Comparison of ENCODE assay signal across 11 cellular contexts in genomic region chr4:177367336-177367735, GRCh38. TPM values are rescaled to one million over a fixed set of nuclear protein-coding genes. Genes with fewer than 3 reads are reported as not detected.
DNase-seq lines count a peak whose midpoint lies in the region; ATAC-seq, FAIRE-seq and TF ChIP-seq lines count a peak whose summit lies in the region.
"Had no signal": no experiment of that assay in that cellular context is flagged by ENCODE, and none has a peak within 500 bp of the region (broad histone marks: within the 10 kb centered on the region; RNA-seq: fewer than 3 reads in every experiment).

No MANE protein-coding gene starts in this region.

- H3K4me2 ChIP-seq in K562 (ENCODE audit: insufficient read depth, low read length), result no peak overlapping the region
- H3K4me2 ChIP-seq in neural progenitor cell, result no peak overlapping the region
- H3K4me2 ChIP-seq: hepatocyte had no signal

- POLR2A ChIA-PET in K562 (lab: Yijun Ruan, JAX), result interaction anchor here (0.5 kb wide), 1 partner anchor 41 kb away, joined by 3 read pairs; no protein-coding TSS in a partner anchor

- no peak for TF ChIP-seq CTCF in K562 (IDR thresholded peaks at IDR 0.05 in 2 of 3, conservative IDR thresholded peaks at IDR 0.05 in 1 of 3; ENCODE audit: insufficient read depth in 2 of 3, low read depth in 1 of 3, low read length in 3 of 3)
- TF ChIP-seq CTCF in neural progenitor cell (IDR thresholded peaks at IDR 0.05), result peak; percentile 49
- no peak for TF ChIP-seq CTCF in spleen (IDR thresholded peaks at IDR 0.05 in 8 of 11, conservative IDR thresholded peaks at IDR 0.05 in 3 of 11)

- no peaks in the 10 kb centered on the region for H3K9me1 ChIP-seq in K562 (ENCODE audit: control insufficient read depth, insufficient read depth, low read length)

- ATAC-seq in K562 (peak; percentile 65; the same call in 1 of the 3 replicates), GM21723 (IDR thresholded peaks at IDR 0.05; ENCODE audit: unreplicated experiment) (no peak)

- peaks cover 3% of the 10 kb centered on the region for H3K9me3 Mint-ChIP-seq in activated CD4-positive, alpha-beta T cell treated with anti-CD3 and anti-CD28 coated beads, Interleukin-2, amount 10 ng/mL, durations not matched to agents 24 days and 14 days
- peaks cover 8% of the 10 kb centered on the region for H3K9me3 Mint-ChIP-seq in neural progenitor cell

- 55% methylated on average over 3 of the region's 3 CpGs for WGBS in K562 (ENCODE audit: insufficient coverage, low coverage, missing lambda C conversion rate)
- 63 to 83% (median 81%) methylated on average over 3 of the region's 3 CpGs for WGBS in spleen, 5 donors

- no peaks in the 10 kb centered on the region for H3K9me3 ChIP-seq in K562 (replicated peaks; ENCODE audit: control insufficient read depth, insufficient read depth, low read depth, low read length)
- H3K9me3 ChIP-seq in neural progenitor cell (ENCODE audit: low read depth), result no peaks in the 10 kb centered on the region
- peaks cover 0 to 13% (median 4%) of the 10 kb centered on the region in 8 donors for H3K9me3 ChIP-seq in spleen

- FAIRE-seq in K562 (lab: Jason Lieb, UNC), result no peak
- no peak for FAIRE-seq in urothelium cell line (lab: Jason Lieb, UNC)

- H3K79me2 ChIP-seq in K562 (ENCODE audit: control insufficient read depth, insufficient read depth, low read length), result no peaks in the 10 kb centered on the region
- H3K79me2 ChIP-seq in neural progenitor cell (ENCODE audit: low read depth), result no peaks in the 10 kb centered on the region
- H3K79me2 ChIP-seq: hepatocyte had no signal

- H3K27me3 Mint-ChIP-seq in activated CD4-positive, alpha-beta T cell treated with anti-CD3 and anti-CD28 coated beads, Interleukin-2, amount 10 ng/mL, durations not matched to agents 24 days and 14 days, result no peaks in the 10 kb centered on the region
- H3K27me3 Mint-ChIP-seq in neural progenitor cell (ENCODE audit: insufficient read depth, low read depth), result peaks cover 2% of the 10 kb centered on the region
- H3K27me3 Mint-ChIP-seq: CD8-positive, alpha-beta memory T cell had no signal

- peak; percentile 77 for DNase-seq in activated CD4-positive, alpha-beta T cell treated with anti-CD3 and anti-CD28 coated beads, Interleukin-2, amount 10 ng/mL, durations not matched to agents 24 days and 14 days
- no peak for DNase-seq in activated CD4-positive, alpha-beta T cell treated with anti-CD3 and anti-CD28 coated beads for 1 hour
- DNase-seq in HPDE6-E6E7 (ENCODE audit: extremely low spot score) (peak; percentile 17), K562 (ENCODE audit: extremely low read depth in 1 of 4, low spot score in 3 of 4) (peak in 1 of 4 experiments; percentile 9), neural progenitor cell (ENCODE audit: low spot score) (peak; percentile 48), spleen (no peak), urothelium cell line (ENCODE audit: low spot score) (no peak)
- DNase-seq: GOT3 had no signal

- peaks cover 13% of the 10 kb centered on the region for H3K36me3 Mint-ChIP-seq in activated CD4-positive, alpha-beta T cell treated with anti-CD3 and anti-CD28 coated beads, Interleukin-2, amount 10 ng/mL, durations not matched to agents 24 days and 14 days (ENCODE audit: low read depth)
- H3K36me3 Mint-ChIP-seq in neural progenitor cell, result peaks cover 32% of the 10 kb centered on the region
- H3K36me3 Mint-ChIP-seq: CD8-positive, alpha-beta memory T cell had no signal

- no peak for TF ChIP-seq EP300 in K562 (IDR thresholded peaks at IDR 0.05; ENCODE audit: low read length)

- H3K4me1 ChIP-seq in K562 (replicated peaks in 1 of 2; ENCODE audit: control insufficient read depth in 2 of 2, insufficient read depth in 2 of 2, low read length in 2 of 2), result no peaks in the 10 kb centered on the region
- H3K4me1 ChIP-seq in neural progenitor cell, result no peaks in the 10 kb centered on the region
- H3K4me1 ChIP-seq in spleen, result no peaks in the 10 kb centered on the region

- no peak overlapping the region for H3K9ac ChIP-seq in K562 (ENCODE audit: insufficient read depth in 1 of 2, low read depth in 2 of 2, low read length in 2 of 2)
- no peak overlapping the region for H3K9ac ChIP-seq in neural progenitor cell

- H3K27ac ChIP-seq in K562 (ENCODE audit: extremely low read depth, low read depth, low read length) (no peak overlapping the region), neural progenitor cell (no peak overlapping the region), spleen (no peak overlapping the region)
- H3K27ac ChIP-seq: hepatocyte had no signal

- H3K36me3 ChIP-seq in K562 (ENCODE audit: control insufficient read depth, insufficient read depth, low read length) (no peaks in the 10 kb centered on the region; the same call in 2 of the 3 replicates), neural progenitor cell (no peaks in the 10 kb centered on the region), spleen (no peaks in the 10 kb centered on the region)

- no peaks in the 10 kb centered on the region for H3F3A ChIP-seq in neural progenitor cell (ENCODE audit: low read depth)

- TF ChIP-seq RAD21 in K562 (CRISPR knock-in tag; conservative IDR thresholded peaks at IDR 0.05 in 1 of 2, IDR thresholded peaks at IDR 0.05 in 1 of 2), result no peak

- TF ChIP-seq POLR2A in K562 (conservative IDR thresholded peaks at IDR 0.05) (no peak), spleen (IDR thresholded peaks at IDR 0.05) (no peak)

- H3K4me3 Mint-ChIP-seq in activated CD4-positive, alpha-beta T cell treated with anti-CD3 and anti-CD28 coated beads, Interleukin-2, amount 10 ng/mL, durations not matched to agents 24 days and 14 days, result no peak overlapping the region
- H3K4me3 Mint-ChIP-seq in neural progenitor cell, result no peak overlapping the region
- H3K4me3 Mint-ChIP-seq: CD8-positive, alpha-beta memory T cell had no signal

- in situ Hi-C loops in K562 (cut with MboI), result no loop called here

- H3K27me3 ChIP-seq in K562 (ENCODE audit: control insufficient read depth in 2 of 2, insufficient read depth in 2 of 2, low read length in 2 of 2) (no peaks in the 10 kb centered on the region), neural progenitor cell (no peaks in the 10 kb centered on the region), spleen (replicated peaks in 1 of 7) (no peaks in the 10 kb centered on the region)
- H3K27me3 ChIP-seq: hepatocyte had no signal

- BruUV-seq in K562 (replicated peaks; lab: Mats Ljungman, UMichigan), result no TSS peak

- H3K4me3 ChIP-seq in K562 (no peak overlapping the region), neural progenitor cell (no peak overlapping the region), spleen (no peak overlapping the region)
- H3K4me3 ChIP-seq: hepatocyte had no signal

- no peak overlapping the region for H3K27ac Mint-ChIP-seq in activated CD4-positive, alpha-beta T cell treated with anti-CD3 and anti-CD28 coated beads, Interleukin-2, amount 10 ng/mL, durations not matched to agents 24 days and 14 days
- H3K27ac Mint-ChIP-seq in neural progenitor cell, result no peak overlapping the region
- H3K27ac Mint-ChIP-seq: CD8-positive, alpha-beta memory T cell had no signal

- H2AFZ ChIP-seq in K562 (ENCODE audit: low read depth, low read length), result no peak overlapping the region
- H2AFZ ChIP-seq in neural progenitor cell (replicated peaks), result no peak overlapping the region
- H2AFZ ChIP-seq: hepatocyte had no signal

- intact Hi-C loops in activated CD4-positive, alpha-beta T cell treated with anti-CD3 and anti-CD28 coated beads, Interleukin-2, amount 10 ng/mL, durations not matched to agents 24 days and 14 days (cut with micrococcal nuclease), result loop anchor here (1.0 kb wide), 1 partner anchor 73 kb away; no protein-coding TSS in a partner anchor
- intact Hi-C loops in K562 (cut with micrococcal nuclease) (no loop called here), spleen (cut with DNase I; ENCODE audit: low total_unique reads) (no loop called here)

- peaks cover 5% of the 10 kb centered on the region for H3K4me1 Mint-ChIP-seq in activated CD4-positive, alpha-beta T cell treated with anti-CD3 and anti-CD28 coated beads, Interleukin-2, amount 10 ng/mL, durations not matched to agents 24 days and 14 days
- H3K4me1 Mint-ChIP-seq in neural progenitor cell, result peaks cover 5% of the 10 kb centered on the region

- H4K20me1 ChIP-seq in K562 (replicated peaks; ENCODE audit: control insufficient read depth, insufficient read depth, low read length) (no peaks in the 10 kb centered on the region), neural progenitor cell (ENCODE audit: low read depth) (no peaks in the 10 kb centered on the region)

- CTCF ChIA-PET in K562 (lab: Yijun Ruan, JAX; ENCODE audit: low intra/inter-chr PET ratio), result no interaction called here

TF ChIP-seq in K562, 482 proteins besides CTCF, POLR2A, EP300 and RAD21 (continues in another document):
- TF ChIP-seq CGGBP1 (CRISPR knock-in tag; IDR thresholded peaks at IDR 0.05), result no peak
- TF ChIP-seq ZNF239 (CRISPR knock-in tag; IDR thresholded peaks at IDR 0.05), result no peak
- no peak for TF ChIP-seq MCM3 (IDR thresholded peaks at IDR 0.05)

RNA-seq across cellular contexts. Expression of gene NEIL3, which starts 57.7 kb away (rescaled TPM):
- 15.5 and 17.0 TPM in 2 replicates for total RNA-seq in activated CD4-positive, alpha-beta T cell treated with anti-CD3 and anti-CD28 coated beads, Interleukin-2, amount 10 ng/mL, durations not matched to agents 24 days and 14 days
- 14.8 and 40.0 TPM in 2 replicates for total RNA-seq in K562 (2011; cell fraction: chromatin; rRNA removed; ENCODE audit: low replicate concordance)
- 10.2 and 14.1 TPM in 2 replicates for total RNA-seq in K562 (2011; cell fraction: nucleolus; rRNA removed)
- total RNA-seq in K562 (2011; cell fraction: nucleoplasm; rRNA removed), result 21.0 and 27.3 TPM in 2 replicates
- total RNA-seq in K562 (2014; rRNA removed) (9.9 and 10.7 TPM in 2 replicates), K562 (2014; rRNA removed; fragmentation: Illumina TruSeq; extraction: Trizol) (15.2 and 16.4 TPM in 2 replicates), K562 (2015; rRNA removed; fragmentation: Illumina TruSeq; extraction: Trizol) (15.0 and 15.2 TPM in 2 replicates), K562 (2021) (12.9 and 14.4 TPM in 2 replicates), neural progenitor cell (ENCODE audit: low replicate concordance) (21.3 and 26.3 TPM in 2 replicates), spleen (1 to 10 TPM; 1.3 to 3.3 (median 2.9) TPM)
- polyA plus RNA-seq in K562 (2011; rRNA removed) (16.0 and 23.3 TPM in 2 replicates), K562 (2014; fragmentation: Illumina TruSeq; extraction: Trizol) (13.0 and 15.6 TPM in 2 replicates), K562 (2014; fragmentation: Nextera tagmentation; extraction: Ambion mirVana) (1 to 10 TPM; 2.7 to 4.8 TPM), K562 (2014; rRNA removed) (11.9 and 14.1 TPM in 2 replicates), spleen (under 1 TPM; 0.30 to 0.85 (median 0.45) TPM)
- 7.3 and 8.6 TPM in 2 replicates for polyA plus RNA-seq in K562 (2011; cell fraction: cytosol; rRNA removed)
- 11.7 and 14.3 TPM in 2 replicates for polyA plus RNA-seq in K562 (2011; cell fraction: nucleus; rRNA removed)
- polyA plus RNA-seq in K562 (2012), result 7.9 and 12.0 TPM in 2 replicates
- polyA minus RNA-seq in K562 (2011; rRNA and poly(A)+ RNA removed), result 24.1 and 24.3 TPM in 2 replicates
- polyA minus RNA-seq in K562 (2011; cell fraction: cytosol; rRNA and poly(A)+ RNA removed), result 8.6 and 10.1 TPM in 2 replicates
- polyA minus RNA-seq in K562 (2011; cell fraction: nucleus; rRNA and poly(A)+ RNA removed), result 14.8 and 20.2 TPM in 2 replicates

Comparison
In these comparisons a context has a peak if more than half of its experiments do, and no peak if none do; other contexts are left out.
1. DNase-seq: peak in activated CD4-positive, alpha-beta T cell treated with anti-CD3 and anti-CD28 coated beads, Interleukin-2, amount 10 ng/mL, durations not matched to agents 24 days and 14 days (single experiment), HPDE6-E6E7 (single experiment) and neural progenitor cell (single experiment); none in activated CD4-positive, alpha-beta T cell treated with anti-CD3 and anti-CD28 coated beads for 1 hour (single experiment), spleen (single experiment) and urothelium cell line (single experiment).